8 cellular contexts compared by ENCODE assay signal in the genomic region with DNA sequence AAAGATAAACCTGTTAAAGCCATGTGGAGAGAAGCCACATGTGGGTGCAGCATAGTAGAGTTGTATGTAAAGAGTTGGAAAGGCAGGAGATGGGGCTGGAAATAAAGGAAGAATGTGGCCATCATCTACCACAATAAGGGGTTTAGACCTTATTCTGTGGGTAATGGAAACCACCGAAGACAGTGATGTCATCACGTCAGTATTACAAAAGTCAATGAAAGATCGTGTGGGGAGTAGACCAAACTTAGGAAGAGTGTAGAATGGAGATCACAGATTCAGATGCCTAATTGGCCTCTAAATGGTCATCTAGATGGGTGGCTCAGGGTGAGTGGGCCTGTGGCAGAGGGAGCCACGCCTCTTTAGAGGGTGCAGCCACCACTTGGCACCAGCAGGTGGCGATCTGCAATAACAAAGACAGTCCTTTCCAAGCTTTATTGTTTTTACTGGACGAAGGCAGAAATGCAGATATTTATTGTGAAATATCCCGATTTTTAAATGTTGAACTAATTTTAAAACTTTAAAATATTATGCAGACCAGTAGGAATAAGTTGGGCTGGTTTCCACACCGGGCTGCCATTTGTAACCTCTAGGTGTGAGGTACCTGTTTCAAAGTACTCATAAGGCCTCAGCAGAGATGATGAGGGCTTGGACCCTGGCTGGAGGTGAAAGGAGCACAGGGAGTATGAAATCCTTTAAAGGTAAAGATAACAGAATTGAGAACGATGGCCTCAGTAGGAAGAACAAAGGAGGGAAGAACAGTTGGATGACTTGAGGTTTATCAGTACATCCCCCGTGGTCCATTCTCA.
DNase-seq lines count a peak whose midpoint lies in the region; ATAC-seq and TF ChIP-seq lines count a peak whose summit lies in the region.

No MANE protein-coding gene starts in this region.

- no peaks in the 10 kb centered on the region for H3K9me3 Mint-ChIP-seq in MCF 10A (ENCODE audit: unreplicated experiment)

- peak overlapping the region; percentile 47 for H3K27ac Mint-ChIP-seq in MCF 10A (ENCODE audit: low read depth, unreplicated experiment)

- DNase-seq in CD1c-positive myeloid dendritic cell (ENCODE audit: extremely low spot score) (peak; percentile 57), PC-3 (peak; percentile 73), MCF 10A (ENCODE audit: unreplicated experiment) (peak; percentile 72), left lobe of liver (ENCODE audit: low spot score) (no peak), suprapubic skin (ENCODE audit: low spot score in 2 of 2) (no peak)

- H3K4me3 ChIP-seq in PC-3 (ENCODE audit: low read length) (no peak overlapping the region), suprapubic skin (no peak overlapping the region)

- CTCF ChIA-PET in PC-3 (lab: Charles Lee): interaction anchor here (0.5 kb wide), 1 partner anchor 505 kb away, joined by 4 read pairs; no protein-coding TSS in a partner anchor
- CTCF ChIA-PET in MCF 10A (lab: Yijun Ruan, JAX): interaction anchor here (0.5 to 5.9 kb wide), 57 partner anchors 8 to 422 kb away, joined by 3 to 79 read pairs (median 4); no protein-coding TSS in a partner anchor

- 59% methylated on average over 10 of the region's 10 CpGs for WGBS in suprapubic skin

- TF ChIP-seq CTCF in PC-3 (conservative IDR thresholded peaks at IDR 0.05; ENCODE audit: low read depth, low read length) (peak; percentile 92), MCF 10A (IDR thresholded peaks at IDR 0.05; ENCODE audit: unreplicated experiment) (peak; percentile 80), suprapubic skin (IDR thresholded peaks at IDR 0.05) (peak; percentile 17 to 70)

- no peak overlapping the region for H2AFZ ChIP-seq in PC-3 (ENCODE audit: low read length)

- no TSS peak for BruUV-seq in PC-3 (replicated peaks; lab: Mats Ljungman, UMichigan)
- no TSS peak for BruUV-seq in MCF 10A (replicated peaks; lab: Mats Ljungman, UMichigan)

- TF ChIP-seq POLR2A in suprapubic skin (IDR thresholded peaks at IDR 0.05): no peak

- ATAC-seq in GM18867 (IDR thresholded peaks at IDR 0.05; ENCODE audit: unreplicated experiment): peak; percentile 68
- ATAC-seq in HG03108 (IDR thresholded peaks at IDR 0.05; ENCODE audit: unreplicated experiment): peak; percentile 65
- ATAC-seq in PC-3: peak; percentile 53
- ATAC-seq in left lobe of liver: peak; percentile 79
- no peak for ATAC-seq in HG03196 (IDR thresholded peaks at IDR 0.05; ENCODE audit: unreplicated experiment)

- no peaks in the 10 kb centered on the region for H3K9me2 ChIP-seq in PC-3 (replicated peaks; ENCODE audit: low read length)

- H3K79me2 ChIP-seq in PC-3 (ENCODE audit: low read length): no peaks in the 10 kb centered on the region

- H3K4me1 ChIP-seq in PC-3 (ENCODE audit: insufficient read depth, low read length) (peaks cover 20% of the 10 kb centered on the region), suprapubic skin (peaks cover 3% of the 10 kb centered on the region)

- H3K27ac ChIP-seq in PC-3 (ENCODE audit: low read length) (peak overlapping the region; percentile 24; the same call in 1 of the 2 replicates), suprapubic skin (no peak overlapping the region)

- H3K36me3 Mint-ChIP-seq in MCF 10A (ENCODE audit: insufficient read depth, unreplicated experiment): peaks cover 34% of the 10 kb centered on the region

- H3F3A ChIP-seq in PC-3 (ENCODE audit: low read length, unreplicated experiment): no peaks in the 10 kb centered on the region

- peaks cover 24% of the 10 kb centered on the region for H3K4me1 Mint-ChIP-seq in MCF 10A (ENCODE audit: insufficient read depth, unreplicated experiment)

- no peak overlapping the region for H3K4me3 Mint-ChIP-seq in MCF 10A (ENCODE audit: unreplicated experiment)

- intact Hi-C loops in PC-3 (cut with micrococcal nuclease) (loop anchor here (2.0 kb wide), 2 partner anchors 33 to 195 kb away; no protein-coding TSS in a partner anchor), MCF 10A (cut with micrococcal nuclease) (loop anchor here (1.0 to 2.0 kb wide), 4 partner anchors 33 to 417 kb away; no protein-coding TSS in a partner anchor)

- H3K27me3 Mint-ChIP-seq in MCF 10A (ENCODE audit: insufficient read depth, unreplicated experiment): no peaks in the 10 kb centered on the region

- H3K27me3 ChIP-seq in PC-3 (ENCODE audit: low read length) (no peaks in the 10 kb centered on the region), suprapubic skin (no peaks in the 10 kb centered on the region)

- POLR2A ChIA-PET in PC-3 (lab: Charles Lee; ENCODE audit: unreplicated experiment): interaction anchor here (0.6 kb wide), 1 partner anchor 60 kb away, joined by 4 read pairs; no protein-coding TSS in a partner anchor
- POLR2A ChIA-PET in MCF 10A (lab: Yijun Ruan, JAX): interaction anchor here (0.7 to 1.3 kb wide), 5 partner anchors 84 to 175 kb away, joined by 3 to 8 read pairs (median 3); no protein-coding TSS in a partner anchor

- H3K36me3 ChIP-seq in PC-3 (ENCODE audit: low read depth, low read length) (no peaks in the 10 kb centered on the region), suprapubic skin (peaks cover 13% of the 10 kb centered on the region)

- H4K20me1 ChIP-seq in PC-3 (ENCODE audit: low read length): 0 out of 2 replicates have a peak, but pooled peaks cover 5% of the 10 kb centered on the region

- no peak overlapping the region for H3K9ac ChIP-seq in PC-3 (ENCODE audit: low read length)

- 0 out of 2 replicates have a peak overlapping the region, but pooled peaks have one; percentile 24 for H3K4me2 ChIP-seq in PC-3 (ENCODE audit: low read length)

- H3K9me3 ChIP-seq in PC-3 (ENCODE audit: low read length): no peaks in the 10 kb centered on the region
- H3K9me3 ChIP-seq in suprapubic skin: no peaks in the 10 kb centered on the region

- TF ChIP-seq EP300 in suprapubic skin (IDR thresholded peaks at IDR 0.05): no peak

Comparison
In these comparisons a context has a peak if more than half of its experiments do, and no peak if none do; other contexts are left out.
1. DNase-seq: peak in CD1c-positive myeloid dendritic cell (single experiment), PC-3 (single experiment) and MCF 10A (single experiment); none in left lobe of liver (single experiment) and suprapubic skin (0 of 2).
2. Peak in every context shown above with its lines, with median percentiles within 50 percentile points of each other: CTCF ChIP-seq.